In genomic region chr2:73163522-73164367, GRCh38 we compare ENCODE assay signal across 9 cellular contexts. TPM values are rescaled to one million over a fixed set of nuclear protein-coding genes. Genes with fewer than 3 reads are reported as not detected.
DNase-seq lines count a peak whose midpoint lies in the region; ATAC-seq and TF ChIP-seq lines count a peak whose summit lies in the region.
"Had no signal": no experiment of that assay in that cellular context is flagged by ENCODE, and none has a peak within 500 bp of the region (broad histone marks: within the 10 kb centered on the region; RNA-seq: fewer than 3 reads in every experiment).

No MANE protein-coding gene starts in this region.

- H3K36me3 ChIP-seq in IMR-90 (ENCODE audit: control insufficient read depth, insufficient read depth, low read length) (no peaks in the 10 kb centered on the region), SJSA1 (no peaks in the 10 kb centered on the region)

- in situ Hi-C loops in Caki2 (cut with HindIII; ENCODE audit: low pct_unique_long_range_greater_than_20kb, low sequenced_read_pairs) (no loop called here), IMR-90 (cut with MboI; ENCODE audit: low sequenced_read_pairs) (loop anchor here (5.0 kb wide), 1 partner anchor 271 kb away; no protein-coding TSS in a partner anchor)

- peak; percentile 94 for TF ChIP-seq CTCF in IMR-90 (conservative IDR thresholded peaks at IDR 0.05; ENCODE audit: low read depth, low read length)
- TF ChIP-seq CTCF in glutamatergic neuron (IDR thresholded peaks at IDR 0.05; ENCODE audit: partially characterized antibody, unreplicated experiment): peak; percentile 91

- H3K56ac ChIP-seq in IMR-90 (ENCODE audit: extremely low read depth, insufficient read depth, low read length): no peak overlapping the region

- H3K18ac ChIP-seq in IMR-90 (ENCODE audit: low read depth, low read length): no peak overlapping the region

- no peak overlapping the region for H2AK5ac ChIP-seq in IMR-90 (ENCODE audit: low read depth, low read length)

- BruUV-seq in IMR-90 (replicated peaks; lab: Mats Ljungman, UMichigan): no TSS peak

- no peaks in the 10 kb centered on the region for H3K79me1 ChIP-seq in IMR-90 (ENCODE audit: low read depth in 1 of 2, low read length in 2 of 2)

- H3K4me1 ChIP-seq in IMR-90 (ENCODE audit: control insufficient read depth, insufficient read depth, low read length) (no peaks in the 10 kb centered on the region), SJSA1 (replicated peaks) (no peaks in the 10 kb centered on the region)

- no peak overlapping the region for H3K14ac ChIP-seq in IMR-90 (replicated peaks; ENCODE audit: low read depth, low read length)

- H2BK5ac ChIP-seq in IMR-90 (ENCODE audit: low read depth, low read length, poor library complexity, severe bottlenecking): no peak overlapping the region

- no peak overlapping the region for H2BK15ac ChIP-seq in IMR-90 (ENCODE audit: low read depth, low read length)

- H2AFZ ChIP-seq in IMR-90 (replicated peaks; ENCODE audit: low read length, poor library complexity): peak overlapping the region; percentile 47

- H3K27ac Mint-ChIP-seq in activated naive CD4-positive, alpha-beta T cell treated with anti-CD3 and anti-CD28 coated beads for 36 hours: no peak overlapping the region
- H3K27ac Mint-ChIP-seq in glutamatergic neuron (ENCODE audit: unreplicated experiment): no peak overlapping the region

- CTCF ChIA-PET in IMR-90 (lab: Yijun Ruan, JAX): interaction anchor here (0.5 to 1.0 kb wide), 6 partner anchors 13 to 269 kb away, joined by 3 to 6 read pairs (median 4); no protein-coding TSS in a partner anchor
- CTCF ChIA-PET in activated naive CD4-positive, alpha-beta T cell treated with anti-CD3 and anti-CD28 coated beads for 36 hours (lab: Charles Lee): interaction anchor here (0.6 to 1.5 kb wide), 9 partner anchors 53 to 188 kb away, joined by 3 to 10 read pairs (median 3); no protein-coding TSS in a partner anchor

- H3K9me3 Mint-ChIP-seq in activated naive CD4-positive, alpha-beta T cell treated with anti-CD3 and anti-CD28 coated beads for 36 hours: no peaks in the 10 kb centered on the region
- peaks cover 5% of the 10 kb centered on the region for H3K9me3 Mint-ChIP-seq in glutamatergic neuron (ENCODE audit: unreplicated experiment)

- POLR2A ChIA-PET in IMR-90 (lab: Charles Lee; ENCODE audit: unreplicated experiment): no interaction called here

- intact Hi-C loops in IMR-90 (cut with micrococcal nuclease): loop anchor here (1.0 to 5.0 kb wide), 4 partner anchors 78 to 271 kb away; no protein-coding TSS in a partner anchor
- intact Hi-C loops in activated naive CD4-positive, alpha-beta T cell treated with anti-CD3 and anti-CD28 coated beads for 36 hours (cut with micrococcal nuclease): loop anchor here (1.0 to 5.0 kb wide), 5 partner anchors 49 to 270 kb away; partner anchors contain the start of gene SFXN5

- no peak overlapping the region for H3K4ac ChIP-seq in IMR-90 (ENCODE audit: low read depth, low read length)

- H3K9me1 ChIP-seq in IMR-90 (ENCODE audit: insufficient read depth, low read length): no peaks in the 10 kb centered on the region

- H4K5ac ChIP-seq in IMR-90 (ENCODE audit: low read depth, low read length): no peak overlapping the region

- TF ChIP-seq RAD21 in IMR-90 (IDR thresholded peaks at IDR 0.05; ENCODE audit: low read length): peak; percentile 95

- no CpG with 5 or more reads among the region's 10 CpGs for WGBS in IMR-90 (ENCODE audit: extremely low coverage in 2 of 2, insufficient read length in 1 of 2), 2 experiments

- no peaks in the 10 kb centered on the region for H3K36me3 Mint-ChIP-seq in activated naive CD4-positive, alpha-beta T cell treated with anti-CD3 and anti-CD28 coated beads for 36 hours (ENCODE audit: low read depth)
- H3K36me3 Mint-ChIP-seq in glutamatergic neuron (ENCODE audit: unreplicated experiment): no peaks in the 10 kb centered on the region

- no peaks in the 10 kb centered on the region for H3K4me1 Mint-ChIP-seq in activated naive CD4-positive, alpha-beta T cell treated with anti-CD3 and anti-CD28 coated beads for 36 hours (ENCODE audit: low read depth)
- H3K4me1 Mint-ChIP-seq in glutamatergic neuron (ENCODE audit: low read depth, unreplicated experiment): no peaks in the 10 kb centered on the region

- H3K9ac ChIP-seq in IMR-90 (ENCODE audit: low read depth, low read length): no peak overlapping the region

- H3K4me3 Mint-ChIP-seq in activated naive CD4-positive, alpha-beta T cell treated with anti-CD3 and anti-CD28 coated beads for 36 hours: no peak overlapping the region
- H3K4me3 Mint-ChIP-seq in glutamatergic neuron (ENCODE audit: unreplicated experiment): no peak overlapping the region

- H3K9me3 ChIP-seq in IMR-90 (ENCODE audit: control insufficient read depth, insufficient read depth, low read length) (no peaks in the 10 kb centered on the region), SJSA1 (replicated peaks) (no peaks in the 10 kb centered on the region)

- no peak overlapping the region for H3K4me3 ChIP-seq in IMR-90 (ENCODE audit: insufficient read depth, low read depth, low read length)
- no peak overlapping the region for H3K4me3 ChIP-seq in SJSA1

- peaks cover 2% of the 10 kb centered on the region for H3K27me3 Mint-ChIP-seq in activated naive CD4-positive, alpha-beta T cell treated with anti-CD3 and anti-CD28 coated beads for 36 hours (ENCODE audit: low read depth)
- peaks cover 8% of the 10 kb centered on the region for H3K27me3 Mint-ChIP-seq in glutamatergic neuron (ENCODE audit: unreplicated experiment)

- no peak overlapping the region for H2BK20ac ChIP-seq in IMR-90 (ENCODE audit: low read depth, low read length)

- H4K20me1 ChIP-seq in IMR-90 (ENCODE audit: insufficient read depth, low read length): no peaks in the 10 kb centered on the region

- no peak overlapping the region for H4K91ac ChIP-seq in IMR-90 (ENCODE audit: insufficient read depth, low read depth, low read length)

- DNase-seq in Caki2 (ENCODE audit: low read depth) (peak; percentile 55), IMR-90 (peak; percentile 74), SJSA1 (ENCODE audit: low read depth in 1 of 2, low spot score in 2 of 2) (peak; percentile 57 to 63), glutamatergic neuron (peak; percentile 79), pons (ENCODE audit: low spot score) (peak; percentile 59)
- DNase-seq in activated naive CD4-positive, alpha-beta T cell treated with anti-CD3 and anti-CD28 coated beads for 36 hours: peak; percentile 82

- H3K27ac ChIP-seq in IMR-90 (ENCODE audit: insufficient read depth, low read length): no peak overlapping the region
- H3K27ac ChIP-seq in SJSA1: no peak overlapping the region

- H2AK9ac ChIP-seq in IMR-90 (replicated peaks; ENCODE audit: low read depth, low read length, poor library complexity): peak overlapping the region; percentile 78

- dilution Hi-C loops in IMR-90 (cut with HindIII; ENCODE audit: low sequenced_read_pairs, unreplicated experiment): no loop called here

- H3K4me2 ChIP-seq in IMR-90 (ENCODE audit: low read depth, low read length): no peak overlapping the region

- no peak overlapping the region for H2BK120ac ChIP-seq in IMR-90 (ENCODE audit: low read depth, low read length)

- no peak overlapping the region for H4K8ac ChIP-seq in IMR-90 (ENCODE audit: low read depth in 2 of 2, low read length in 2 of 2)

- H3K23ac ChIP-seq in IMR-90 (ENCODE audit: low read depth, low read length): no peak overlapping the region

- ATAC-seq in GM19463 (IDR thresholded peaks at IDR 0.05; ENCODE audit: unreplicated experiment) (peak; percentile 94), IMR-90 (ENCODE audit: low read depth) (peak; percentile 98), HG03520 (IDR thresholded peaks at IDR 0.05; ENCODE audit: unreplicated experiment) (no peak)

- 0 out of 2 replicates have a peak, but pooled peaks have one; percentile 25 for TF ChIP-seq POLR2A in IMR-90 (IDR thresholded peaks at IDR 0.05; ENCODE audit: low read depth, low read length)

- H3K27me3 ChIP-seq in IMR-90 (ENCODE audit: control insufficient read depth, insufficient read depth, low read length): peaks cover 21% of the 10 kb centered on the region
- peaks cover 11% of the 10 kb centered on the region for H3K27me3 ChIP-seq in SJSA1 (replicated peaks)

TF ChIP-seq in IMR-90, 13 proteins besides CTCF, POLR2A, EP300 and RAD21 (continues in another document):
- peak; percentile 89 for TF ChIP-seq SMC3 (IDR thresholded peaks at IDR 0.05; ENCODE audit: low read depth, low read length)

RNA-seq across cellular contexts. Expression of gene NOTO, which starts 38.6 kb away (rescaled TPM):
- total RNA-seq in Caki2 (2014; rRNA removed; shearing (Covaris generic); ENCODE audit: low replicate concordance): not detected in 2 replicates
- total RNA-seq in IMR-90 (2012; rRNA removed): not detected in 2 replicates
- not detected in 2 replicates for polyA plus RNA-seq in IMR-90 (2012; rRNA removed)
- not detected in 2 replicates for polyA plus RNA-seq in IMR-90 (2012; cell fraction: cytosol; rRNA removed)
- polyA plus RNA-seq in IMR-90 (2012; cell fraction: nucleus; rRNA removed; ENCODE audit: low replicate concordance): not detected in 2 replicates
- not detected in 2 replicates for total RNA-seq in SJSA1 (2014; rRNA removed; shearing (Covaris generic))
- not detected for total RNA-seq in activated naive CD4-positive, alpha-beta T cell treated with anti-CD3 and anti-CD28 coated beads for 36 hours
- not detected for total RNA-seq in glutamatergic neuron (ENCODE audit: unreplicated experiment)
- total RNA-seq: activated CD8-positive, alpha-beta memory T cell treated with anti-CD3 and anti-CD28 coated beads for 36 hours had no signal

RNA-seq across cellular contexts. Expression of gene SMYD5, which starts 50.3 kb away (rescaled TPM):
- 54.9 and 57.7 TPM in 2 replicates for total RNA-seq in Caki2 (2014; rRNA removed; shearing (Covaris generic); ENCODE audit: low replicate concordance)
- total RNA-seq in IMR-90 (2012; rRNA removed) (18.9 and 19.7 TPM in 2 replicates), glutamatergic neuron (ENCODE audit: unreplicated experiment) (17.0 TPM)
- polyA plus RNA-seq in IMR-90 (2012; rRNA removed): 16.9 and 17.8 TPM in 2 replicates
- polyA plus RNA-seq in IMR-90 (2012; cell fraction: cytosol; rRNA removed): 10.8 and 12.0 TPM in 2 replicates
- 36.5 and 44.1 TPM in 2 replicates for polyA plus RNA-seq in IMR-90 (2012; cell fraction: nucleus; rRNA removed; ENCODE audit: low replicate concordance)
- 20.7 and 24.3 TPM in 2 replicates for total RNA-seq in SJSA1 (2014; rRNA removed; shearing (Covaris generic))
- total RNA-seq in activated naive CD4-positive, alpha-beta T cell treated with anti-CD3 and anti-CD28 coated beads for 36 hours: 10 to 100 TPM; 37.4 to 39.0 TPM

RNA-seq across cellular contexts. Expression of gene RAB11FIP5, which starts 51.0 kb away (rescaled TPM):
- 31.2 and 42.6 TPM in 2 replicates for total RNA-seq in Caki2 (2014; rRNA removed; shearing (Covaris generic); ENCODE audit: low replicate concordance)
- total RNA-seq in IMR-90 (2012; rRNA removed) (21.4 and 21.5 TPM in 2 replicates), glutamatergic neuron (ENCODE audit: unreplicated experiment) (13.5 TPM)
- polyA plus RNA-seq in IMR-90 (2012; rRNA removed): 34.5 and 36.0 TPM in 2 replicates
- 28.4 and 35.6 TPM in 2 replicates for polyA plus RNA-seq in IMR-90 (2012; cell fraction: cytosol; rRNA removed)
- 30.1 and 35.6 TPM in 2 replicates for polyA plus RNA-seq in IMR-90 (2012; cell fraction: nucleus; rRNA removed; ENCODE audit: low replicate concordance)
- total RNA-seq in SJSA1 (2014; rRNA removed; shearing (Covaris generic)): 15.5 and 23.0 TPM in 2 replicates
- total RNA-seq in activated naive CD4-positive, alpha-beta T cell treated with anti-CD3 and anti-CD28 coated beads for 36 hours: 1 to 10 TPM; 7.3 to 7.4 TPM
